ENCODE assay signal across 14 cellular contexts in the genomic region with DNA sequence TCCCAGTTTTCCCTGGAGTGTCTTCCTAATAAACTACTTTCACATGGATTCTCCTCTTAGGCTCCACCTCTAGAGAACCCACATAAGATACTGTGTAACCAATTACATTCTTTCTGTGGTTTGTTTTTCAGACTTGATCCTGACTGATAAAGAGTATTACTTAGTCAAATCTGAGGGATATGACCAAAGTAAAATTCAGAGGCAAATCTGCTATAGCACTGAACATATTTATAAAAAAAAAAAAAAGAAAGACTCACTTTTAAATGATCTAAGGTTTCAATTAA. TPM values are rescaled to one million over a fixed set of nuclear protein-coding genes. Genes with fewer than 3 reads are reported as not detected.
DNase-seq lines count a peak whose midpoint lies in the region; ATAC-seq and TF ChIP-seq lines count a peak whose summit lies in the region.
"Had no signal": no experiment of that assay in that cellular context is flagged by ENCODE, and none has a peak within 500 bp of the region (broad histone marks: within the 10 kb centered on the region; RNA-seq: fewer than 3 reads in every experiment).

No MANE protein-coding gene starts in this region.

- no peaks in the 10 kb centered on the region for H3K9me3 Mint-ChIP-seq in CD14-positive monocyte
- H3K9me3 Mint-ChIP-seq in activated T-helper 2 cell treated with anti-CD3 and anti-CD28 coated beads, Interferon-gamma antibody, Interleukin-2, Interleukin-4, amounts not matched to agents 10 μg/mL and 5 μg/mL and 100 μg/mL, durations not matched to agents 14 hours and 24 hours and 36 hours: no peaks in the 10 kb centered on the region

- H3K4me3 ChIP-seq in left lung: no peak overlapping the region
- H3K4me3 ChIP-seq: left ventricle myocardium inferior had no signal

- H3K27me3 Mint-ChIP-seq in CD14-positive monocyte (ENCODE audit: low read depth in 3 of 3): no peaks in the 10 kb centered on the region
- H3K27me3 Mint-ChIP-seq in activated T-helper 2 cell treated with anti-CD3 and anti-CD28 coated beads, Interferon-gamma antibody, Interleukin-2, Interleukin-4, amounts not matched to agents 10 μg/mL and 5 μg/mL and 100 μg/mL, durations not matched to agents 14 hours and 24 hours and 36 hours (ENCODE audit: low read depth): no peaks in the 10 kb centered on the region

- H3K36me3 Mint-ChIP-seq in CD14-positive monocyte: peaks cover 30 to 66% of the 10 kb centered on the region in 2 donors
- peaks cover 74% of the 10 kb centered on the region for H3K36me3 Mint-ChIP-seq in activated T-helper 2 cell treated with anti-CD3 and anti-CD28 coated beads, Interferon-gamma antibody, Interleukin-2, Interleukin-4, amounts not matched to agents 10 μg/mL and 5 μg/mL and 100 μg/mL, durations not matched to agents 14 hours and 24 hours and 36 hours (ENCODE audit: low read depth)

- intact Hi-C loops in CD14-positive monocyte (cut with micrococcal nuclease): loop anchor here (5.0 kb wide), 2 partner anchors 42 to 137 kb away; no protein-coding TSS in a partner anchor
- intact Hi-C loops in activated T-helper 2 cell treated with anti-CD3 and anti-CD28 coated beads, Interferon-gamma antibody, Interleukin-2, Interleukin-4, amounts not matched to agents 10 μg/mL and 5 μg/mL and 100 μg/mL, durations not matched to agents 14 hours and 24 hours and 36 hours (cut with micrococcal nuclease): loop anchor here (1.0 kb wide), 1 partner anchor 135 kb away; no protein-coding TSS in a partner anchor
- intact Hi-C loops in left lung (cut with DNase I): loop anchor here in 1 of 2 donors (5.0 to 10.0 kb wide), 2 partner anchors 134 to 192 kb away; no protein-coding TSS in a partner anchor

- no peaks in the 10 kb centered on the region for H3K27me3 ChIP-seq in left lung
- H3K27me3 ChIP-seq: dorsolateral prefrontal cortex had no signal

- H3K4me1 Mint-ChIP-seq in CD14-positive monocyte: peaks cover 17% of the 10 kb centered on the region
- H3K4me1 Mint-ChIP-seq in activated T-helper 2 cell treated with anti-CD3 and anti-CD28 coated beads, Interferon-gamma antibody, Interleukin-2, Interleukin-4, amounts not matched to agents 10 μg/mL and 5 μg/mL and 100 μg/mL, durations not matched to agents 14 hours and 24 hours and 36 hours (ENCODE audit: low read depth): peaks cover 38% of the 10 kb centered on the region

- DNase-seq in CD14-positive monocyte (ENCODE audit: low spot score) (no peak), GM03348 (ENCODE audit: low spot score) (peak; percentile 31), kidney tubule cell (ENCODE audit: low spot score) (peak; percentile 31), DMS 273 treated with DMSO at 0.1 percent for 48 hours (lab: John Stamatoyannopoulos, UW) (no peak), SKM-1 treated with dmso at 0.1 percent for 144 hours (lab: John Stamatoyannopoulos, UW; ENCODE audit: unreplicated experiment) (no peak), left lung (no peak), left lobe of liver (ENCODE audit: low spot score) (no peak)
- no peak for DNase-seq in activated T-helper 2 cell treated with anti-CD3 and anti-CD28 coated beads, Interferon-gamma antibody, Interleukin-2, Interleukin-4, amounts not matched to agents 10 μg/mL and 5 μg/mL and 100 μg/mL, durations not matched to agents 14 hours and 24 hours and 36 hours (ENCODE audit: low spot score)
- DNase-seq: glutamatergic neuron; left ventricle myocardium inferior; stimulated activated CD4-positive, alpha-beta T cell treated with anti-CD3 and anti-CD28 coated beads, Interleukin-12 subunit alpha, Interleukin-12 subunit beta, amount 100 ng/mL, for 4 hours; trophoblast cell had no signal

- H3K4me1 ChIP-seq in left lung: peaks cover 0 to 4% of the 10 kb centered on the region in 2 donors
- H3K4me1 ChIP-seq: left ventricle myocardium inferior had no signal

- H3K27ac ChIP-seq in left lung: no peak overlapping the region
- H3K27ac ChIP-seq: left ventricle myocardium inferior had no signal

- H3K4me3 Mint-ChIP-seq in CD14-positive monocyte: no peak overlapping the region
- H3K4me3 Mint-ChIP-seq in activated T-helper 2 cell treated with anti-CD3 and anti-CD28 coated beads, Interferon-gamma antibody, Interleukin-2, Interleukin-4, amounts not matched to agents 10 μg/mL and 5 μg/mL and 100 μg/mL, durations not matched to agents 14 hours and 24 hours and 36 hours (ENCODE audit: low read depth): no peak overlapping the region

- no peaks in the 10 kb centered on the region for H3K36me3 ChIP-seq in left lung
- H3K36me3 ChIP-seq: left ventricle myocardium inferior had no signal

- peak overlapping the region in 5 of 7 donors; percentile 58 to 92 (median 80) for H3K27ac Mint-ChIP-seq in CD14-positive monocyte
- peak overlapping the region; percentile 75 for H3K27ac Mint-ChIP-seq in activated T-helper 2 cell treated with anti-CD3 and anti-CD28 coated beads, Interferon-gamma antibody, Interleukin-2, Interleukin-4, amounts not matched to agents 10 μg/mL and 5 μg/mL and 100 μg/mL, durations not matched to agents 14 hours and 24 hours and 36 hours

- no peak for TF ChIP-seq CTCF in CD14-positive monocyte (IDR thresholded peaks at IDR 0.05)
- TF ChIP-seq CTCF in left lung (IDR thresholded peaks at IDR 0.05): no peak

- no peaks in the 10 kb centered on the region for H3K9me3 ChIP-seq in left lung
- H3K9me3 ChIP-seq: left ventricle myocardium inferior had no signal

- ATAC-seq in left lung: no peak
- ATAC-seq in left lobe of liver: no peak

RNA-seq across cellular contexts. Expression of gene CKAP2L, which starts 13.9 kb away (rescaled TPM):
- polyA plus RNA-seq in CD14-positive monocyte: under 1 TPM; 0.04 to 0.24 TPM
- total RNA-seq in activated T-helper 2 cell treated with anti-CD3 and anti-CD28 coated beads, Interferon-gamma antibody, Interleukin-2, Interleukin-4, amounts not matched to agents 10 μg/mL and 5 μg/mL and 100 μg/mL, durations not matched to agents 14 hours and 24 hours and 36 hours: 24.4 and 27.2 TPM in 2 replicates
- total RNA-seq in left lung (1 to 10 TPM; 1.9 to 5.2 TPM), left lobe of liver (0.08 TPM)

RNA-seq across cellular contexts. Expression of gene NT5DC4, which starts 29.7 kb away (rescaled TPM):
- polyA plus RNA-seq in CD14-positive monocyte: not detected
- total RNA-seq in activated T-helper 2 cell treated with anti-CD3 and anti-CD28 coated beads, Interferon-gamma antibody, Interleukin-2, Interleukin-4, amounts not matched to agents 10 μg/mL and 5 μg/mL and 100 μg/mL, durations not matched to agents 14 hours and 24 hours and 36 hours: not detected in 2 replicates
- total RNA-seq in left lung (1 to 10 TPM in 1 of 2 donors, under 1 TPM in 1; 0.60 to 1.1 TPM), left lobe of liver (not detected)
- total RNA-seq: left ventricle myocardium inferior; T-helper 2 cell treated with Interferon-gamma antibody and Interleukin-4, amounts not matched to agents 100 ng/mL and 5 ng/mL, for 36 hours had no signal

RNA-seq across cellular contexts. Expression of gene IL1A, which starts 33.8 kb away (rescaled TPM):
- under 1 TPM in 1 of 2 donors, not detected in 1; 0.26 TPM for polyA plus RNA-seq in CD14-positive monocyte
- 6.8 and 7.0 TPM in 2 replicates for total RNA-seq in activated T-helper 2 cell treated with anti-CD3 and anti-CD28 coated beads, Interferon-gamma antibody, Interleukin-2, Interleukin-4, amounts not matched to agents 10 μg/mL and 5 μg/mL and 100 μg/mL, durations not matched to agents 14 hours and 24 hours and 36 hours
- 1 to 10 TPM in 1 of 2 donors, under 1 TPM in 1; 0.50 to 2.0 TPM for total RNA-seq in left lung
- not detected for total RNA-seq in left lobe of liver
- total RNA-seq: left ventricle myocardium inferior had no signal

Comparison
In these comparisons a context has a peak if more than half of its experiments do, and no peak if none do; other contexts are left out.
1. DNase-seq: peak in GM03348 (single experiment) and kidney tubule cell (single experiment); none in CD14-positive monocyte (single experiment), activated T-helper 2 cell treated with anti-CD3 and anti-CD28 coated beads, Interferon-gamma antibody, Interleukin-2, Interleukin-4, amounts not matched to agents 10 μg/mL and 5 μg/mL and 100 μg/mL, durations not matched to agents 14 hours and 24 hours and 36 hours (single experiment), DMS 273 treated with DMSO at 0.1 percent for 48 hours (single experiment), SKM-1 treated with dmso at 0.1 percent for 144 hours (single experiment), left lung (0 of 2) and left lobe of liver (single experiment).